Comparison of ENCODE assay signal across 17 cellular contexts in the genomic region with DNA sequence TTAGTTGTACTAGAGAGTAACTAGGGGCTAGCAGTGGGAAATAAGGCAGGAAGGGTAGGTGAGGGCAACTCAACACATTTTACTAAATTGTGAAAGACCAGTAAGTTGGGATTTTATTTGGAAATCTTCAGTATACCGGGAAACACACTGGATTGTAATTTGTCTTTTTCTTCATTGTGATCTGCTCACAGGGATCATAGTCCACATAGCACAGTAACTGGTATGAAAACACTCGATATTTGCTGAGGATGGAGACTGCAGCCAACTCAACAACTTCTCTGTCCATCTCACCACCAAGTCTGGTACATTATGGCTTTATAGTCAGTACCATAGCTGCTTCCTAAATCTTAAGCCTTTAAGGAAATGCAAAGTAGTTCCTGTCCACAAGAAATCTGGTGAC. TPM values are rescaled to one million over a fixed set of nuclear protein-coding genes. Genes with fewer than 3 reads are reported as not detected.
A peak's percentile ranks its signal among the peaks of the same experiment; 100 is the strongest.
DNase-seq lines count a peak whose midpoint lies in the region; ATAC-seq and TF ChIP-seq lines count a peak whose summit lies in the region.
"Had no signal": no experiment of that assay in that cellular context is flagged by ENCODE, and none has a peak within 500 bp of the region (broad histone marks: within the 10 kb centered on the region; RNA-seq: fewer than 3 reads in every experiment).

No MANE protein-coding gene starts in this region.

- DNase-seq in activated naive CD4-positive, alpha-beta T cell treated with anti-CD3 and anti-CD28 coated beads, Interleukin-2, amount 50 U/mL, for 72 hours (ENCODE audit: low spot score in 2 of 2), result no peak
- DNase-seq in activated naive CD4-positive, alpha-beta T cell treated with anti-CD3 and anti-CD28 coated beads, Interleukin-2, amount 50 U/mL, for 16 hours, result no peak
- DNase-seq in OCI-LY7 (ENCODE audit: low spot score) (no peak), hepatocyte (ENCODE audit: low spot score) (no peak), colonic mucosa (no peak), KBM-7 (no peak), ACHN (no peak)
- DNase-seq: foreskin fibroblast, midbrain, NCI-H1694, spleen, SW 1271 had no signal

- H3K36me3 ChIP-seq in OCI-LY7 (ENCODE audit: insufficient read depth, low read length) (peaks cover 69% of the 10 kb centered on the region), hepatocyte (replicated peaks; ENCODE audit: insufficient read depth, low read depth) (no peaks in the 10 kb centered on the region), colonic mucosa (peaks cover 9% of the 10 kb centered on the region)

- no peak for ATAC-seq in activated naive CD4-positive, alpha-beta T cell treated with anti-CD3 and anti-CD28 coated beads, Interleukin-2, amount 50 U/mL, for 72 hours
- no peak for ATAC-seq in stimulated activated memory B cell treated with anti-CD40 and anti-IgM and Interleukin-4, amounts not matched to agents 10 μg/mL and 1 μg/mL and 100 μg/mL, for 72 hours
- ATAC-seq: activated CD4-positive, CD25-positive, alpha-beta regulatory T cell treated with anti-CD3 and anti-CD28 coated beads, Interleukin-2, amount 50 U/mL, for 24 hours; HCT116; Panc1 had no signal

- in situ Hi-C loops in KBM-7 (cut with MboI; ENCODE audit: low pct_unique_long_range_greater_than_20kb, low sequenced_read_pairs), result no loop called here
- in situ Hi-C loops in ACHN (cut with HindIII; ENCODE audit: low pct_ligation_motif_present, low pct_unique_long_range_greater_than_20kb, low sequenced_read_pairs), result no loop called here

- no peaks in the 10 kb centered on the region for H3K9me3 ChIP-seq in OCI-LY7 (ENCODE audit: low read length)
- no peaks in the 10 kb centered on the region for H3K9me3 ChIP-seq in hepatocyte (ENCODE audit: low read depth)
- H3K9me3 ChIP-seq in colonic mucosa, result no peaks in the 10 kb centered on the region
- H3K9me3 ChIP-seq: spleen had no signal

- H3K4me1 ChIP-seq in OCI-LY7 (ENCODE audit: insufficient read depth, low read length, poor library complexity, severe bottlenecking) (peaks cover 31% of the 10 kb centered on the region), hepatocyte (ENCODE audit: insufficient read depth) (peaks cover 18% of the 10 kb centered on the region), colonic mucosa (peaks cover 17% of the 10 kb centered on the region)

- H3K4me3 ChIP-seq in OCI-LY7 (ENCODE audit: low read depth, low read length, poor library complexity, severe bottlenecking) (peak overlapping the region; percentile 85), hepatocyte (no peak overlapping the region), colonic mucosa (no peak overlapping the region)

- WGBS in hepatocyte (ENCODE audit: low lambda C conversion rate, missing lambda C conversion rate), result 74% methylated on average over 2 of the region's 2 CpGs

- no peak overlapping the region for H3K9ac ChIP-seq in colonic mucosa (ENCODE audit: low read depth in 2 of 2, low read length in 2 of 2)

- CTCF ChIA-PET in OCI-LY7 (lab: Charles Lee; ENCODE audit: unreplicated experiment), result no interaction called here

- BruUV-seq in OCI-LY7 (replicated peaks; lab: Mats Ljungman, UMichigan), result no TSS peak

- TF ChIP-seq CTCF in OCI-LY7 (conservative IDR thresholded peaks at IDR 0.05; ENCODE audit: low read length) (no peak), hepatocyte (IDR thresholded peaks at IDR 0.05; ENCODE audit: poor library complexity) (no peak), colonic mucosa (IDR thresholded peaks at IDR 0.05) (no peak)

- POLR2A ChIA-PET in OCI-LY7 (lab: Charles Lee), result interaction anchor here (0.6 kb wide), 1 partner anchor 190 kb away, joined by 5 read pairs; no protein-coding TSS in a partner anchor

- peaks cover 39% of the 10 kb centered on the region for H3K4me1 Mint-ChIP-seq in stimulated activated memory B cell treated with anti-CD40 and anti-IgM and Interleukin-4, amounts not matched to agents 10 μg/mL and 1 μg/mL and 100 μg/mL, for 72 hours

- H3K27ac ChIP-seq in OCI-LY7 (ENCODE audit: low read depth, low read length, poor library complexity, severe bottlenecking), result no peak overlapping the region
- no peak overlapping the region for H3K27ac ChIP-seq in hepatocyte
- H3K27ac ChIP-seq in colonic mucosa, result no peak overlapping the region
- H3K27ac ChIP-seq: cardiac muscle cell, spleen had no signal

- H3K9me3 Mint-ChIP-seq in activated naive CD4-positive, alpha-beta T cell treated with anti-CD3 and anti-CD28 coated beads, Interleukin-2, amount 50 U/mL, for 72 hours, result no peaks in the 10 kb centered on the region
- H3K9me3 Mint-ChIP-seq in stimulated activated memory B cell treated with anti-CD40 and anti-IgM and Interleukin-4, amounts not matched to agents 10 μg/mL and 1 μg/mL and 100 μg/mL, for 72 hours, result no peaks in the 10 kb centered on the region

- H3K4me3 Mint-ChIP-seq in stimulated activated memory B cell treated with anti-CD40 and anti-IgM and Interleukin-4, amounts not matched to agents 10 μg/mL and 1 μg/mL and 100 μg/mL, for 72 hours, result no peak overlapping the region

- intact Hi-C loops in OCI-LY7 (cut with micrococcal nuclease; ENCODE audit: unreplicated experiment) (no loop called here), colonic mucosa (cut with DNase I) (no loop called here)

- no peaks in the 10 kb centered on the region for H3K27me3 ChIP-seq in hepatocyte
- no peaks in the 10 kb centered on the region for H3K27me3 ChIP-seq in colonic mucosa
- H3K27me3 ChIP-seq: cardiac muscle cell, spleen had no signal

- H3K27me3 Mint-ChIP-seq in stimulated activated memory B cell treated with anti-CD40 and anti-IgM and Interleukin-4, amounts not matched to agents 10 μg/mL and 1 μg/mL and 100 μg/mL, for 72 hours, result no peaks in the 10 kb centered on the region

- H3K36me3 Mint-ChIP-seq in activated naive CD4-positive, alpha-beta T cell treated with anti-CD3 and anti-CD28 coated beads, Interleukin-2, amount 50 U/mL, for 72 hours, result peaks cover 40 to 43% of the 10 kb centered on the region in 2 donors
- H3K36me3 Mint-ChIP-seq in stimulated activated memory B cell treated with anti-CD40 and anti-IgM and Interleukin-4, amounts not matched to agents 10 μg/mL and 1 μg/mL and 100 μg/mL, for 72 hours, result peaks cover 28% of the 10 kb centered on the region

- H3K27ac Mint-ChIP-seq in activated naive CD4-positive, alpha-beta T cell treated with anti-CD3 and anti-CD28 coated beads, Interleukin-2, amount 50 U/mL, for 72 hours, result peak overlapping the region; percentile 57 to 91
- H3K27ac Mint-ChIP-seq in stimulated activated memory B cell treated with anti-CD40 and anti-IgM and Interleukin-4, amounts not matched to agents 10 μg/mL and 1 μg/mL and 100 μg/mL, for 72 hours, result peak overlapping the region; percentile 63

- H4K20me1 ChIP-seq in OCI-LY7 (ENCODE audit: insufficient read depth, low read length) (peaks cover 37% of the 10 kb centered on the region), hepatocyte (ENCODE audit: insufficient read depth, poor library complexity, severe bottlenecking) (peaks cover 17% of the 10 kb centered on the region)

- peak overlapping the region; percentile 93 for H3K4me2 ChIP-seq in OCI-LY7 (ENCODE audit: low read length)
- peak overlapping the region; percentile 95 for H3K4me2 ChIP-seq in hepatocyte

- no peaks in the 10 kb centered on the region for H3K9me2 ChIP-seq in OCI-LY7 (ENCODE audit: insufficient read depth, low read length)
- no peaks in the 10 kb centered on the region for H3K9me2 ChIP-seq in hepatocyte (replicated peaks; ENCODE audit: insufficient read depth)

- H3K79me2 ChIP-seq in OCI-LY7 (ENCODE audit: insufficient read depth, low read depth, low read length) (peaks cover 89% of the 10 kb centered on the region), hepatocyte (peaks cover 73% of the 10 kb centered on the region)

- H2AFZ ChIP-seq in OCI-LY7 (ENCODE audit: low read length) (no peak overlapping the region), hepatocyte (no peak overlapping the region)

RNA-seq across cellular contexts. Expression of a gene that starts 2.5 kb away (rescaled TPM):
- 100 to 1,000 TPM in 1 of 2 donors, 10 to 100 TPM in 1; 45.9 to 123 TPM for total RNA-seq in activated naive CD4-positive, alpha-beta T cell treated with anti-CD3 and anti-CD28 coated beads, Interleukin-2, amount 50 U/mL, for 72 hours
- total RNA-seq in OCI-LY7 (2014; rRNA removed; shearing (Covaris generic)), result 147 and 252 TPM in 2 replicates
- total RNA-seq in OCI-LY7 (2022) (129 and 159 TPM in 2 replicates), hepatocyte (246 and 281 TPM in 2 replicates), colonic mucosa (100 to 1,000 TPM; 107 to 194 TPM)
- polyA plus RNA-seq in hepatocyte, result 411 and 425 TPM in 2 replicates

RNA-seq across cellular contexts. Expression of a gene that starts 2.5 kb away (rescaled TPM):
- total RNA-seq in activated naive CD4-positive, alpha-beta T cell treated with anti-CD3 and anti-CD28 coated beads, Interleukin-2, amount 50 U/mL, for 72 hours, result 10 to 100 TPM; 16.6 to 17.2 TPM
- total RNA-seq in OCI-LY7 (2014; rRNA removed; shearing (Covaris generic)), result 10.0 and 12.6 TPM in 2 replicates
- total RNA-seq in OCI-LY7 (2022), result 16.2 and 19.4 TPM in 2 replicates
- 9.0 and 11.8 TPM in 2 replicates for total RNA-seq in hepatocyte
- 10.1 and 13.6 TPM in 2 replicates for polyA plus RNA-seq in hepatocyte
- total RNA-seq in colonic mucosa, result 10 to 100 TPM; 11.5 to 13.3 TPM

RNA-seq across cellular contexts. Expression of a gene that starts 50.6 kb away (rescaled TPM):
- 100 to 1,000 TPM; 105 to 142 TPM for total RNA-seq in activated naive CD4-positive, alpha-beta T cell treated with anti-CD3 and anti-CD28 coated beads, Interleukin-2, amount 50 U/mL, for 72 hours
- 64.7 and 81.0 TPM in 2 replicates for total RNA-seq in OCI-LY7 (2014; rRNA removed; shearing (Covaris generic))
- total RNA-seq in OCI-LY7 (2022) (107 and 113 TPM in 2 replicates), hepatocyte (54.0 and 57.0 TPM in 2 replicates), colonic mucosa (10 to 100 TPM; 69.6 to 81.9 TPM)
- 47.7 and 49.2 TPM in 2 replicates for polyA plus RNA-seq in hepatocyte
